In genomic region chr1:27325286-27325685, GRCh38 we compare ENCODE assay signal across 14 cellular contexts. TPM values are rescaled to one million over a fixed set of nuclear protein-coding genes. Genes with fewer than 3 reads are reported as not detected.
A peak's percentile ranks its signal among the peaks of the same experiment; 100 is the strongest.
DNase-seq lines count a peak whose midpoint lies in the region; ATAC-seq and TF ChIP-seq lines count a peak whose summit lies in the region.
"Had no signal": no experiment of that assay in that cellular context is flagged by ENCODE, and none has a peak within 500 bp of the region (broad histone marks: within the 10 kb centered on the region; RNA-seq: fewer than 3 reads in every experiment).

No MANE protein-coding gene starts in this region.

- peaks cover 57% of the 10 kb centered on the region for H3K36me3 ChIP-seq in DND-41 (ENCODE audit: insufficient read depth, low read length)
- peaks cover 7% of the 10 kb centered on the region; the same call in 1 of the 2 replicates for H3K36me3 ChIP-seq in Loucy (ENCODE audit: insufficient read depth, low read length)
- peaks cover 15 to 16% of the 10 kb centered on the region in 2 experiments for H3K36me3 ChIP-seq in trophoblast cell (ENCODE audit: control insufficient read depth in 1 of 2, insufficient read depth in 2 of 2, low read length in 2 of 2)

- peak overlapping the region; percentile 41; the same call in 1 of the 2 replicates for H3K4me2 ChIP-seq in DND-41 (ENCODE audit: insufficient read depth, low read length)
- H3K4me2 ChIP-seq in Loucy (ENCODE audit: low read depth, low read length, poor library complexity, severe bottlenecking): peak overlapping the region; percentile 98
- H3K4me2 ChIP-seq in trophoblast cell (ENCODE audit: low read length): no peak overlapping the region

- peaks cover 38% of the 10 kb centered on the region for H4K20me1 ChIP-seq in DND-41 (ENCODE audit: insufficient read depth, low read length)
- peaks cover 22% of the 10 kb centered on the region for H4K20me1 ChIP-seq in Loucy (ENCODE audit: insufficient read depth, low read length, poor library complexity, severe bottlenecking)

- no peak overlapping the region for H4K12ac ChIP-seq in trophoblast cell (ENCODE audit: low read depth, low read length)

- H3K27ac ChIP-seq in DND-41 (ENCODE audit: low read length) (no peak overlapping the region), trophoblast cell (ENCODE audit: low read depth, low read length) (no peak overlapping the region)
- H3K27ac ChIP-seq: C4-2B had no signal

- no peak overlapping the region for H2BK120ac ChIP-seq in trophoblast cell (ENCODE audit: insufficient read depth, low read length, poor library complexity)

- H3K4me3 ChIP-seq in DND-41 (ENCODE audit: low read depth in 1 of 2, low read length in 2 of 2) (no peak overlapping the region), Loucy (ENCODE audit: low read length, poor library complexity, severe bottlenecking) (no peak overlapping the region), trophoblast cell (ENCODE audit: low read depth, low read length) (no peak overlapping the region)

- no peaks in the 10 kb centered on the region for H3K27me3 Mint-ChIP-seq in activated naive CD8-positive, alpha-beta T cell
- H3K27me3 Mint-ChIP-seq in activated naive CD8-positive, alpha-beta T cell treated with anti-CD3 and anti-CD28 coated beads, Interleukin-2, amount 50 U/mL, for 24 hours: no peaks in the 10 kb centered on the region
- H3K27me3 Mint-ChIP-seq: CD4-positive, alpha-beta memory T cell had no signal

- no peak overlapping the region for H3K9ac ChIP-seq in DND-41 (ENCODE audit: low read depth, low read length)
- H3K9ac ChIP-seq in Loucy (ENCODE audit: low read depth, low read length, poor library complexity, severe bottlenecking): no peak overlapping the region
- H3K9ac ChIP-seq in trophoblast cell (ENCODE audit: low read length): peak overlapping the region; percentile 7

- H3K36me3 Mint-ChIP-seq in activated naive CD8-positive, alpha-beta T cell: peaks cover 5% of the 10 kb centered on the region
- peaks cover 26% of the 10 kb centered on the region for H3K36me3 Mint-ChIP-seq in activated naive CD8-positive, alpha-beta T cell treated with anti-CD3 and anti-CD28 coated beads, Interleukin-2, amount 50 U/mL, for 24 hours (ENCODE audit: low read depth)

- peaks cover 4% of the 10 kb centered on the region for H3K79me1 ChIP-seq in trophoblast cell (ENCODE audit: low read length)

- no peak overlapping the region for H3K23ac ChIP-seq in trophoblast cell (ENCODE audit: low read length)

- H2BK12ac ChIP-seq in trophoblast cell (ENCODE audit: low read length): no peak overlapping the region

- H3K4me1 ChIP-seq in DND-41 (ENCODE audit: insufficient read depth, low read length): peaks cover 44% of the 10 kb centered on the region
- H3K4me1 ChIP-seq in Loucy (ENCODE audit: insufficient read depth, low read length, poor library complexity, severe bottlenecking): peaks cover 47% of the 10 kb centered on the region
- peaks cover 10 to 11% of the 10 kb centered on the region in 2 experiments for H3K4me1 ChIP-seq in trophoblast cell (ENCODE audit: control insufficient read depth in 1 of 2, insufficient read depth in 2 of 2, low read length in 2 of 2)
- H3K4me1 ChIP-seq: BE2C had no signal

- H3K4me3 Mint-ChIP-seq in activated naive CD8-positive, alpha-beta T cell: peak overlapping the region; percentile 38
- H3K4me3 Mint-ChIP-seq in activated naive CD8-positive, alpha-beta T cell treated with anti-CD3 and anti-CD28 coated beads, Interleukin-2, amount 50 U/mL, for 24 hours: no peak overlapping the region
- H3K4me3 Mint-ChIP-seq: H9 had no signal

- H3K9me3 Mint-ChIP-seq in activated naive CD8-positive, alpha-beta T cell (ENCODE audit: low read depth): no peaks in the 10 kb centered on the region
- H3K9me3 Mint-ChIP-seq in activated naive CD8-positive, alpha-beta T cell treated with anti-CD3 and anti-CD28 coated beads, Interleukin-2, amount 50 U/mL, for 24 hours: no peaks in the 10 kb centered on the region
- H3K9me3 Mint-ChIP-seq: CD4-positive, alpha-beta memory T cell; H9 had no signal

- H3K9me3 ChIP-seq in DND-41 (ENCODE audit: insufficient read depth, low read length, severe bottlenecking) (no peaks in the 10 kb centered on the region), Loucy (ENCODE audit: insufficient read depth, low read depth, low read length) (no peaks in the 10 kb centered on the region), trophoblast cell (ENCODE audit: insufficient read depth, low read depth, low read length) (no peaks in the 10 kb centered on the region)
- H3K9me3 ChIP-seq: BE2C had no signal

- no peak overlapping the region for H4K91ac ChIP-seq in trophoblast cell (ENCODE audit: low read depth, low read length)

- no peak for DNase-seq in activated naive CD8-positive, alpha-beta T cell treated with anti-CD3 and anti-CD28 coated beads, Interleukin-2, amount 50 U/mL, for 24 hours
- no peak for DNase-seq in DND-41
- DNase-seq in trophoblast cell: no peak
- no peak for DNase-seq in activated CD8-positive, alpha-beta memory T cell treated with anti-CD3 and anti-CD28 coated beads for 24 hours
- no peak for DNase-seq in AML-193 (lab: John Stamatoyannopoulos, UW)
- DNase-seq: BE2C; CD4-positive, alpha-beta memory T cell; DMS79; EL; GOT3; H9 had no signal

- no peak overlapping the region for H3K14ac ChIP-seq in trophoblast cell (ENCODE audit: low read length)

- H3K79me2 ChIP-seq in DND-41 (ENCODE audit: insufficient read depth, low read length): peaks cover 78% of the 10 kb centered on the region
- H3K79me2 ChIP-seq in Loucy (ENCODE audit: insufficient read depth, low read length): peaks cover 76% of the 10 kb centered on the region
- peaks cover 11% of the 10 kb centered on the region for H3K79me2 ChIP-seq in trophoblast cell (ENCODE audit: control insufficient read depth, insufficient read depth, low read length, poor library complexity)

- H2BK5ac ChIP-seq in trophoblast cell (ENCODE audit: low read depth, low read length, poor library complexity): no peak overlapping the region

- H3K9me2 ChIP-seq in Loucy (replicated peaks; ENCODE audit: low read depth, low read length): no peaks in the 10 kb centered on the region

- no peak overlapping the region for H3K18ac ChIP-seq in trophoblast cell (ENCODE audit: low read length)

- no peak overlapping the region for H2AK5ac ChIP-seq in trophoblast cell (ENCODE audit: low read length)

- ATAC-seq in activated naive CD8-positive, alpha-beta T cell treated with anti-CD3 and anti-CD28 coated beads, Interleukin-2, amount 50 U/mL, for 24 hours: no peak
- no peak for ATAC-seq in DND-41 (ENCODE audit: insufficient read depth, low read depth)

- no CpG with 5 or more reads among the region's 15 CpGs for WGBS in trophoblast cell (ENCODE audit: extremely low coverage, insufficient coverage, insufficient read length)

- H3K27me3 ChIP-seq in DND-41 (ENCODE audit: insufficient read depth, low read length, poor library complexity) (no peaks in the 10 kb centered on the region), Loucy (ENCODE audit: insufficient read depth, low read length, poor library complexity, severe bottlenecking) (no peaks in the 10 kb centered on the region), trophoblast cell (ENCODE audit: insufficient read depth, low read length) (no peaks in the 10 kb centered on the region)
- H3K27me3 ChIP-seq: BE2C had no signal

- H3K4me1 Mint-ChIP-seq in activated naive CD8-positive, alpha-beta T cell (ENCODE audit: low read depth): peaks cover 59% of the 10 kb centered on the region
- H3K4me1 Mint-ChIP-seq in activated naive CD8-positive, alpha-beta T cell treated with anti-CD3 and anti-CD28 coated beads, Interleukin-2, amount 50 U/mL, for 24 hours: peaks cover 61% of the 10 kb centered on the region

- no peak overlapping the region for H3K4ac ChIP-seq in trophoblast cell (ENCODE audit: low read depth, low read length)

- H2AFZ ChIP-seq in DND-41 (ENCODE audit: low read depth, low read length): no peak overlapping the region
- no peak overlapping the region for H2AFZ ChIP-seq in Loucy (ENCODE audit: low read length)
- H2AFZ ChIP-seq in trophoblast cell (ENCODE audit: insufficient read depth, low read length, poor library complexity): no peak overlapping the region

- H3F3A ChIP-seq in Loucy (ENCODE audit: low read depth): no peaks in the 10 kb centered on the region

- no peak for TF ChIP-seq CTCF in DND-41 (IDR thresholded peaks at IDR 0.05; ENCODE audit: borderline replicate concordance, extremely low read depth, low read length, poor library complexity, severe bottlenecking)
- TF ChIP-seq CTCF in Loucy (conservative IDR thresholded peaks at IDR 0.05; ENCODE audit: low read length): no peak

- H3K27ac Mint-ChIP-seq in activated naive CD8-positive, alpha-beta T cell: no peak overlapping the region
- no peak overlapping the region for H3K27ac Mint-ChIP-seq in activated naive CD8-positive, alpha-beta T cell treated with anti-CD3 and anti-CD28 coated beads, Interleukin-2, amount 50 U/mL, for 24 hours
- H3K27ac Mint-ChIP-seq: H9 had no signal

- H4K8ac ChIP-seq in trophoblast cell (ENCODE audit: low read depth, low read length): no peak overlapping the region

RNA-seq across cellular contexts. Expression of gene TMEM222, which starts 3.3 kb away (rescaled TPM):
- 23.7 and 23.9 TPM in 2 replicates for polyA plus RNA-seq in trophoblast cell (2013)

RNA-seq across cellular contexts. Expression of gene SYTL1, which starts 16.5 kb away (rescaled TPM):
- 18.2 and 20.4 TPM in 2 replicates for polyA plus RNA-seq in trophoblast cell (2013)

RNA-seq across cellular contexts. Expression of gene MAP3K6, which starts 41.5 kb away (rescaled TPM):
- polyA plus RNA-seq in trophoblast cell (2013): 17.1 and 19.6 TPM in 2 replicates

RNA-seq across cellular contexts. Expression of gene FCN3, which starts 49.3 kb away (rescaled TPM):
- not detected in 2 replicates for polyA plus RNA-seq in trophoblast cell (2013)
- polyA plus RNA-seq: CD4-positive, alpha-beta memory T cell had no signal

RNA-seq across cellular contexts. Expression of gene CD164L2, which starts 57.8 kb away (rescaled TPM):
- 0.03 TPM in 1 of 2 replicates, not detected in the other for polyA plus RNA-seq in trophoblast cell (2013)
